In genomic region chr16:9836118-9836736, GRCh38 we compare ENCODE assay signal across 14 cellular contexts.
DNase-seq lines count a peak whose midpoint lies in the region; ATAC-seq lines count a peak whose summit lies in the region.
"Had no signal": no experiment of that assay in that cellular context is flagged by ENCODE, and none has a peak within 500 bp of the region (broad histone marks: within the 10 kb centered on the region; RNA-seq: fewer than 3 reads in every experiment).

No MANE protein-coding gene starts in this region.

- intact Hi-C loops in activated T-helper 1 cell treated with anti-CD3 and anti-CD28 coated beads, Interleukin-12 subunit alpha, Interleukin-12 subunit beta, Interleukin-2, Interleukin-4 antibody, amounts not matched to agents 30 ng/mL and 10 ng/mL and 1 ng/mL, durations not matched to agents 14 hours and 24 hours and 36 hours (cut with micrococcal nuclease): no loop called here

- ATAC-seq in left lobe of liver (peak; percentile 63), HG02642 (IDR thresholded peaks at IDR 0.05; ENCODE audit: poor library complexity, unreplicated experiment) (no peak), HG02759 (IDR thresholded peaks at IDR 0.05; ENCODE audit: unreplicated experiment) (no peak)

- H3K27ac Mint-ChIP-seq in activated T-helper 1 cell treated with anti-CD3 and anti-CD28 coated beads, Interleukin-12 subunit alpha, Interleukin-12 subunit beta, Interleukin-2, Interleukin-4 antibody, amounts not matched to agents 30 ng/mL and 10 ng/mL and 1 ng/mL, durations not matched to agents 14 hours and 24 hours and 36 hours: no peak overlapping the region
- H3K27ac Mint-ChIP-seq: CD4-positive, alpha-beta T cell; mesothelial cell of epicardium had no signal

- no peaks in the 10 kb centered on the region for H3K27me3 Mint-ChIP-seq in activated T-helper 1 cell treated with anti-CD3 and anti-CD28 coated beads, Interleukin-12 subunit alpha, Interleukin-12 subunit beta, Interleukin-2, Interleukin-4 antibody, amounts not matched to agents 30 ng/mL and 10 ng/mL and 1 ng/mL, durations not matched to agents 14 hours and 24 hours and 36 hours (ENCODE audit: insufficient read depth)
- H3K27me3 Mint-ChIP-seq: CD4-positive, alpha-beta T cell had no signal

- no peaks in the 10 kb centered on the region for H3K36me3 Mint-ChIP-seq in activated T-helper 1 cell treated with anti-CD3 and anti-CD28 coated beads, Interleukin-12 subunit alpha, Interleukin-12 subunit beta, Interleukin-2, Interleukin-4 antibody, amounts not matched to agents 30 ng/mL and 10 ng/mL and 1 ng/mL, durations not matched to agents 14 hours and 24 hours and 36 hours (ENCODE audit: low read depth)
- H3K36me3 Mint-ChIP-seq: mesothelial cell of epicardium had no signal

- H3K4me3 Mint-ChIP-seq in activated T-helper 1 cell treated with anti-CD3 and anti-CD28 coated beads, Interleukin-12 subunit alpha, Interleukin-12 subunit beta, Interleukin-2, Interleukin-4 antibody, amounts not matched to agents 30 ng/mL and 10 ng/mL and 1 ng/mL, durations not matched to agents 14 hours and 24 hours and 36 hours: no peak overlapping the region
- H3K4me3 Mint-ChIP-seq: CD4-positive, alpha-beta T cell; mesothelial cell of epicardium had no signal

- peak; percentile 10 for DNase-seq in Caki2 (ENCODE audit: low read depth)
- peak; percentile 9 for DNase-seq in LHCN-M2 (ENCODE audit: low read depth)
- peak; percentile 69 for DNase-seq in astrocyte of the hippocampus (ENCODE audit: low read depth, low spot score)
- DNase-seq in left lobe of liver (ENCODE audit: low spot score): no peak
- no peak for DNase-seq in activated T-helper 1 cell treated with anti-CD3 and anti-CD28 coated beads, Interleukin-12 subunit alpha, Interleukin-12 subunit beta, Interleukin-2, Interleukin-4 antibody, amounts not matched to agents 30 ng/mL and 10 ng/mL and 1 ng/mL, durations not matched to agents 14 hours and 24 hours and 36 hours (ENCODE audit: low spot score)
- DNase-seq in T-helper 9 cell: no peak
- DNase-seq: activated CD8-positive, alpha-beta memory T cell treated with anti-CD3 and anti-CD28 coated beads, Interleukin-2, amount 50 U/mL, for 4 hours; CD4-positive, alpha-beta T cell; central memory CD4-positive, alpha-beta T cell; NCI-H510A; sigmoid colon had no signal

- in situ Hi-C loops in Caki2 (cut with HindIII; ENCODE audit: low pct_unique_long_range_greater_than_20kb, low sequenced_read_pairs): no loop called here

- H3K4me1 Mint-ChIP-seq in activated T-helper 1 cell treated with anti-CD3 and anti-CD28 coated beads, Interleukin-12 subunit alpha, Interleukin-12 subunit beta, Interleukin-2, Interleukin-4 antibody, amounts not matched to agents 30 ng/mL and 10 ng/mL and 1 ng/mL, durations not matched to agents 14 hours and 24 hours and 36 hours (ENCODE audit: low read depth): no peaks in the 10 kb centered on the region
- H3K4me1 Mint-ChIP-seq: mesothelial cell of epicardium had no signal

- peaks cover 7% of the 10 kb centered on the region for H3K9me3 Mint-ChIP-seq in activated T-helper 1 cell treated with anti-CD3 and anti-CD28 coated beads, Interleukin-12 subunit alpha, Interleukin-12 subunit beta, Interleukin-2, Interleukin-4 antibody, amounts not matched to agents 30 ng/mL and 10 ng/mL and 1 ng/mL, durations not matched to agents 14 hours and 24 hours and 36 hours
- H3K9me3 Mint-ChIP-seq: mesothelial cell of epicardium had no signal

Comparison
In these comparisons a context has a peak if more than half of its experiments do, and no peak if none do; other contexts are left out.
1. DNase-seq: peak in Caki2 (single experiment), LHCN-M2 (single experiment) and astrocyte of the hippocampus (single experiment); none in left lobe of liver (single experiment), activated T-helper 1 cell treated with anti-CD3 and anti-CD28 coated beads, Interleukin-12 subunit alpha, Interleukin-12 subunit beta, Interleukin-2, Interleukin-4 antibody, amounts not matched to agents 30 ng/mL and 10 ng/mL and 1 ng/mL, durations not matched to agents 14 hours and 24 hours and 36 hours (single experiment) and T-helper 9 cell (single experiment).